Comparison of ENCODE assay signal across 9 cellular contexts in genomic region chr9:6243746-6244145, GRCh38. TPM values are rescaled to one million over a fixed set of nuclear protein-coding genes. Genes with fewer than 3 reads are reported as not detected.
A peak's percentile ranks its signal among the peaks of the same experiment; 100 is the strongest.
DNase-seq lines count a peak whose midpoint lies in the region; ATAC-seq and TF ChIP-seq lines count a peak whose summit lies in the region.
"Had no signal": no experiment of that assay in that cellular context is flagged by ENCODE, and none has a peak within 500 bp of the region (broad histone marks: within the 10 kb centered on the region; RNA-seq: fewer than 3 reads in every experiment).

No MANE protein-coding gene starts in this region.

- H3K4me1 ChIP-seq in RWPE2 (ENCODE audit: insufficient read depth, poor library complexity, severe bottlenecking) (peaks cover 15% of the 10 kb centered on the region), testis (no peaks in the 10 kb centered on the region)

- ATAC-seq in HG02642 (IDR thresholded peaks at IDR 0.05; ENCODE audit: poor library complexity, unreplicated experiment), result peak; percentile 95
- ATAC-seq in RWPE2 (ENCODE audit: low read depth), result peak; percentile 67
- ATAC-seq in stimulated activated naive CD8-positive, alpha-beta T cell treated with anti-CD3 and anti-CD28 coated beads, Interleukin-15, amount 100 ng/mL, for 72 hours, result peak; percentile 90

- peak overlapping the region; percentile 17 for H3K27ac ChIP-seq in RWPE2 (ENCODE audit: poor library complexity, severe bottlenecking)
- H3K27ac ChIP-seq in testis, result no peak overlapping the region
- H3K27ac ChIP-seq: BLaER1 treated with 17β-estradiol and CSF1 and Interleukin-3, amounts not matched to agents 10 nM and 100 nM had no signal

- no peak for TF ChIP-seq POLR2A in testis (IDR thresholded peaks at IDR 0.05)

- H3K36me3 Mint-ChIP-seq in activated T-helper 1 cell treated with anti-CD3 and anti-CD28 coated beads, Interleukin-12 subunit alpha, Interleukin-12 subunit beta, Interleukin-2, Interleukin-4 antibody, amounts not matched to agents 30 ng/mL and 10 ng/mL and 1 ng/mL, durations not matched to agents 14 hours and 24 hours and 36 hours (ENCODE audit: low read depth), result no peaks in the 10 kb centered on the region

- H3K4me1 Mint-ChIP-seq in stimulated activated naive CD8-positive, alpha-beta T cell treated with anti-CD3 and anti-CD28 coated beads, Interleukin-15, amount 100 ng/mL, for 72 hours, result no peaks in the 10 kb centered on the region
- no peaks in the 10 kb centered on the region for H3K4me1 Mint-ChIP-seq in activated T-helper 1 cell treated with anti-CD3 and anti-CD28 coated beads, Interleukin-12 subunit alpha, Interleukin-12 subunit beta, Interleukin-2, Interleukin-4 antibody, amounts not matched to agents 30 ng/mL and 10 ng/mL and 1 ng/mL, durations not matched to agents 14 hours and 24 hours and 36 hours (ENCODE audit: low read depth)

- no peaks in the 10 kb centered on the region for H3K27me3 ChIP-seq in RWPE2 (ENCODE audit: insufficient read depth, poor library complexity, severe bottlenecking)
- no peaks in the 10 kb centered on the region for H3K27me3 ChIP-seq in testis
- H3K27me3 ChIP-seq: BLaER1 treated with 17β-estradiol and CSF1 and Interleukin-3, amounts not matched to agents 10 nM and 100 nM had no signal

- no peaks in the 10 kb centered on the region for H3K9me3 Mint-ChIP-seq in stimulated activated naive CD8-positive, alpha-beta T cell treated with anti-CD3 and anti-CD28 coated beads, Interleukin-15, amount 100 ng/mL, for 72 hours
- no peaks in the 10 kb centered on the region for H3K9me3 Mint-ChIP-seq in activated T-helper 1 cell treated with anti-CD3 and anti-CD28 coated beads, Interleukin-12 subunit alpha, Interleukin-12 subunit beta, Interleukin-2, Interleukin-4 antibody, amounts not matched to agents 30 ng/mL and 10 ng/mL and 1 ng/mL, durations not matched to agents 14 hours and 24 hours and 36 hours

- intact Hi-C loops in testis (cut with DNase I; ENCODE audit: low total_unique reads), result no loop called here
- intact Hi-C loops in activated T-helper 1 cell treated with anti-CD3 and anti-CD28 coated beads, Interleukin-12 subunit alpha, Interleukin-12 subunit beta, Interleukin-2, Interleukin-4 antibody, amounts not matched to agents 30 ng/mL and 10 ng/mL and 1 ng/mL, durations not matched to agents 14 hours and 24 hours and 36 hours (cut with micrococcal nuclease), result no loop called here

- DNase-seq in stimulated activated CD4-positive, alpha-beta T cell treated with anti-CD3 and anti-CD28 coated beads, Interleukin-15, amount 100 ng/mL, for 24 hours, result peak; percentile 46
- no peak for DNase-seq in stimulated activated CD4-positive, alpha-beta T cell treated with anti-CD3 and anti-CD28 coated beads, Interleukin-2, amount 100 ng/mL, for 48 hours
- no peak for DNase-seq in RWPE2 (ENCODE audit: low spot score)
- DNase-seq in stimulated activated naive CD8-positive, alpha-beta T cell treated with anti-CD3 and anti-CD28 coated beads, Interleukin-15, amount 100 ng/mL, for 72 hours, result peak in 1 of 2 donors; percentile 32
- DNase-seq in testis, result no peak
- no peak for DNase-seq in pons (ENCODE audit: low spot score)
- DNase-seq in activated T-helper 1 cell treated with anti-CD3 and anti-CD28 coated beads, Interleukin-12 subunit alpha, Interleukin-12 subunit beta, Interleukin-2, Interleukin-4 antibody, amounts not matched to agents 30 ng/mL and 10 ng/mL and 1 ng/mL, durations not matched to agents 14 hours and 24 hours and 36 hours (ENCODE audit: low spot score), result no peak

- H3K9me3 ChIP-seq in RWPE2 (ENCODE audit: severe bottlenecking) (no peaks in the 10 kb centered on the region), testis (no peaks in the 10 kb centered on the region)

- H3K4me3 Mint-ChIP-seq in stimulated activated naive CD8-positive, alpha-beta T cell treated with anti-CD3 and anti-CD28 coated beads, Interleukin-15, amount 100 ng/mL, for 72 hours, result no peak overlapping the region
- no peak overlapping the region for H3K4me3 Mint-ChIP-seq in activated T-helper 1 cell treated with anti-CD3 and anti-CD28 coated beads, Interleukin-12 subunit alpha, Interleukin-12 subunit beta, Interleukin-2, Interleukin-4 antibody, amounts not matched to agents 30 ng/mL and 10 ng/mL and 1 ng/mL, durations not matched to agents 14 hours and 24 hours and 36 hours

- no peak overlapping the region for H3K4me3 ChIP-seq in RWPE2 (ENCODE audit: severe bottlenecking)
- H3K4me3 ChIP-seq in testis, result no peak overlapping the region
- H3K4me3 ChIP-seq: BLaER1 treated with 17β-estradiol and CSF1 and Interleukin-3, amounts not matched to agents 10 nM and 100 nM had no signal

- no peak overlapping the region for H3K27ac Mint-ChIP-seq in stimulated activated naive CD8-positive, alpha-beta T cell treated with anti-CD3 and anti-CD28 coated beads, Interleukin-15, amount 100 ng/mL, for 72 hours
- H3K27ac Mint-ChIP-seq in activated T-helper 1 cell treated with anti-CD3 and anti-CD28 coated beads, Interleukin-12 subunit alpha, Interleukin-12 subunit beta, Interleukin-2, Interleukin-4 antibody, amounts not matched to agents 30 ng/mL and 10 ng/mL and 1 ng/mL, durations not matched to agents 14 hours and 24 hours and 36 hours, result no peak overlapping the region

- no peak for TF ChIP-seq CTCF in RWPE2 (IDR thresholded peaks at IDR 0.05; ENCODE audit: poor library complexity, severe bottlenecking)
- TF ChIP-seq CTCF in testis (IDR thresholded peaks at IDR 0.05), result no peak

- H3K36me3 ChIP-seq in RWPE2 (ENCODE audit: low read depth) (no peaks in the 10 kb centered on the region), testis (ENCODE audit: low read depth, missing control alignments) (no peaks in the 10 kb centered on the region)
- H3K36me3 ChIP-seq: BLaER1 treated with 17β-estradiol and CSF1 and Interleukin-3, amounts not matched to agents 10 nM and 100 nM had no signal

- H3K27me3 Mint-ChIP-seq in stimulated activated naive CD8-positive, alpha-beta T cell treated with anti-CD3 and anti-CD28 coated beads, Interleukin-15, amount 100 ng/mL, for 72 hours, result peaks cover 24% of the 10 kb centered on the region
- H3K27me3 Mint-ChIP-seq in activated T-helper 1 cell treated with anti-CD3 and anti-CD28 coated beads, Interleukin-12 subunit alpha, Interleukin-12 subunit beta, Interleukin-2, Interleukin-4 antibody, amounts not matched to agents 30 ng/mL and 10 ng/mL and 1 ng/mL, durations not matched to agents 14 hours and 24 hours and 36 hours (ENCODE audit: insufficient read depth), result peaks cover 3% of the 10 kb centered on the region

RNA-seq across cellular contexts. Expression of gene IL33, which starts 28.1 kb away (rescaled TPM):
- 1 to 10 TPM; 2.9 to 3.6 TPM for total RNA-seq in testis
- 8.7 TPM for polyA plus RNA-seq in testis (ENCODE audit: insufficient read depth, low read depth, low replicate concordance)
- total RNA-seq in activated T-helper 1 cell treated with anti-CD3 and anti-CD28 coated beads, Interleukin-12 subunit alpha, Interleukin-12 subunit beta, Interleukin-2, Interleukin-4 antibody, amounts not matched to agents 30 ng/mL and 10 ng/mL and 1 ng/mL, durations not matched to agents 14 hours and 24 hours and 36 hours, result not detected in 2 replicates
